ENCODE assay signal across 8 cellular contexts in genomic region chr20:1185781-1186334, GRCh38. TPM values are rescaled to one million over a fixed set of nuclear protein-coding genes. Genes with fewer than 3 reads are reported as not detected.
A peak's percentile ranks its signal among the peaks of the same experiment; 100 is the strongest.
DNase-seq lines count a peak whose midpoint lies in the region; ATAC-seq and TF ChIP-seq lines count a peak whose summit lies in the region.

No MANE protein-coding gene starts in this region.

- peaks cover 26% of the 10 kb centered on the region for H3K27me3 Mint-ChIP-seq in neural progenitor cell (ENCODE audit: insufficient read depth, low read depth)

- H3K9me3 ChIP-seq in neural progenitor cell (ENCODE audit: low read depth), result no peaks in the 10 kb centered on the region

- H3K9ac ChIP-seq in neural progenitor cell, result no peak overlapping the region

- no peak overlapping the region for H3K27ac Mint-ChIP-seq in neural progenitor cell

- peaks cover 68% of the 10 kb centered on the region for H3K27me3 ChIP-seq in neural progenitor cell

- H3F3A ChIP-seq in neural progenitor cell (ENCODE audit: low read depth), result peaks cover 6% of the 10 kb centered on the region

- H4K20me1 ChIP-seq in neural progenitor cell (ENCODE audit: low read depth), result peaks cover 10% of the 10 kb centered on the region

- H3K4me3 ChIP-seq in epithelial cell of esophagus (ENCODE audit: low read length) (peak overlapping the region; percentile 29), neural progenitor cell (peak overlapping the region; percentile 75)

- TF ChIP-seq CTCF in GM12872 (IDR thresholded peaks at IDR 0.05; ENCODE audit: insufficient read depth, low read depth, low read length) (peak; percentile 63), epithelial cell of esophagus (IDR thresholded peaks at IDR 0.05; ENCODE audit: insufficient read depth, low read depth, low read length, missing control alignments) (peak; percentile 64), neural progenitor cell (IDR thresholded peaks at IDR 0.05) (peak; percentile 75)

- H3K27ac ChIP-seq in neural progenitor cell, result no peak overlapping the region

- no peaks in the 10 kb centered on the region for H3K79me2 ChIP-seq in neural progenitor cell (ENCODE audit: low read depth)

- H2AFZ ChIP-seq in neural progenitor cell (replicated peaks), result peak overlapping the region; percentile 98

- H3K9me3 Mint-ChIP-seq in neural progenitor cell, result no peaks in the 10 kb centered on the region

- no peak for ATAC-seq in GM19328 (IDR thresholded peaks at IDR 0.05; ENCODE audit: unreplicated experiment)

- peaks cover 5% of the 10 kb centered on the region for H3K4me1 ChIP-seq in neural progenitor cell

- no peaks in the 10 kb centered on the region for H3K36me3 ChIP-seq in neural progenitor cell

- H3K4me2 ChIP-seq in neural progenitor cell, result peak overlapping the region; percentile 95

- no peaks in the 10 kb centered on the region for H3K36me3 Mint-ChIP-seq in neural progenitor cell

- peaks cover 11% of the 10 kb centered on the region for H3K4me1 Mint-ChIP-seq in neural progenitor cell

- DNase-seq in 8988T (peak; percentile 74), NCI-H2196 treated with DMSO at 0.1 percent for 48 hours (lab: John Stamatoyannopoulos, UW; ENCODE audit: unreplicated experiment) (peak; percentile 18), epithelial cell of esophagus (ENCODE audit: low read depth) (peak; percentile 61), neural progenitor cell (ENCODE audit: low spot score) (peak; percentile 83), OCI-M2 (lab: John Stamatoyannopoulos, UW; ENCODE audit: unreplicated experiment) (no peak)
- DNase-seq in activated CD4-positive, alpha-beta T cell treated with anti-CD3 and anti-CD28 coated beads, Interleukin-2, amount 50 U/mL, for 48 hours, result peak; percentile 57 to 68

- H3K4me3 Mint-ChIP-seq in neural progenitor cell, result no peak overlapping the region

RNA-seq across cellular contexts. Expression of gene TMEM74B, which starts 1.1 kb away (rescaled TPM):
- total RNA-seq in neural progenitor cell (ENCODE audit: low replicate concordance), result 2.5 and 4.2 TPM in 2 replicates

RNA-seq across cellular contexts. Expression of gene C20orf202, which starts 17.4 kb away (rescaled TPM):
- not detected in 2 replicates for total RNA-seq in neural progenitor cell (ENCODE audit: low replicate concordance)

RNA-seq across cellular contexts. Expression of gene RAD21L1, which starts 40.0 kb away (rescaled TPM):
- not detected in 2 replicates for total RNA-seq in neural progenitor cell (ENCODE audit: low replicate concordance)
